In the genomic region with DNA sequence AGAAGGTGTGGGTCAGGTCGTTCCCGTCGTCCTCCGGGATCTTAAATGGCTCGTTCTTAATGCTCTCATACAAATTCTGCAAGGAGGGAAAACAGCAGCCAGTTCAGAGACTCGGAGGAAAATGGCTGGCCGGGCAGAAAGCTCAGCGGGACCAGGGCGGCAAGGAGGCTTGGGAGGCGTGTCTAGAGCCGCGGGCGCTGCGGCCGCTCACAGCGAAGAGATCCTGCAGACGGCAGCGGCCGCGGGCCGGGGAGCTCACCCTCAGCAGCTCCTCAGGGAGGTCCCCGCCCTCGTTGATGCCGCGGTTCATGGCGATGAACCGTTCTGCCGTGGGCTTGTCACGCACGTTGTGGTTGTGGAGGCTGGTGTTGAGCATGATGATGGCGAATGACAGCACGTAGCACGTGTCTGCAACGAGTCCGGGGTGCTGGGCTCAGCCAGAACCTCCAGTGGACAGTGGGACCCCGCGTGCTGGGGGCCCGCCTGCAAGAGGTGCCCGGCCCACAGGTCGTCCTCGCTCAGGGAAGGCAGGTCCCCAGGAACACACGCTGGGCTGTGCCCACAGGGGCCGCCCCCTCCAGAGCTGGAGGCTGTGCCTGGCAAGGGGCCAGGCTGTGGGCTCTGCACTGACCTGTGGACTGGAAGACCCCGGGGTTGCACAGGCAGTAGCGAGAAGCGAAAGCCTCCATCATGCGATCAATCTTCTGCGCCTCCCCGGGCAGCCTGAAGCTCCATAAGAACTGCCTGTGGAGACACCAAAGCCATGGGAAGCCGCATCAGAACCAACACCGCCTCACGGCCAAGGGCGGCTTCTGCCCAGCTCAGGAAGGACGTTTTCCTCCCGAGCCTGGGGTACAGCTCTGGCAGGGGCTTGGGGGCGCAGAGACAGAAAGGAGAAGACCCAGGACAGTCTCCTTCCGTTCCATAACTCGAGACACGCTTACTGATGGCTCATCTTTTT, we compare ENCODE assay signal across 17 cellular contexts.
DNase-seq lines count a peak whose midpoint lies in the region; ATAC-seq and TF ChIP-seq lines count a peak whose summit lies in the region.
"Had no signal": no experiment of that assay in that cellular context is flagged by ENCODE, and none has a peak within 500 bp of the region (broad histone marks: within the 10 kb centered on the region; RNA-seq: fewer than 3 reads in every experiment).

No MANE protein-coding gene starts in this region.

- WGBS in esophagus squamous epithelium, 2 donors, result 94 to 100% methylated on average over 13 to 26 of the region's 59 CpGs

- H3K9me3 ChIP-seq in HEK293 (ENCODE audit: control insufficient read depth, insufficient read depth, low read depth, low read length) (no peaks in the 10 kb centered on the region), esophagus squamous epithelium (no peaks in the 10 kb centered on the region)
- H3K9me3 ChIP-seq: prostate gland, thyroid gland had no signal

- intact Hi-C loops in activated naive CD4-positive, alpha-beta T cell treated with anti-CD3 and anti-CD28 coated beads for 36 hours (cut with micrococcal nuclease), result no loop called here
- intact Hi-C loops in esophagus squamous epithelium (cut with DNase I), result no loop called here

- H3K4me1 ChIP-seq in HEK293 (ENCODE audit: control insufficient read depth, insufficient read depth, low read length) (no peaks in the 10 kb centered on the region), esophagus squamous epithelium (peaks cover 0 to 26% (median 14%) of the 10 kb centered on the region in 3 donors)
- H3K4me1 ChIP-seq: prostate gland had no signal

- POLR2A ChIA-PET in HEK293 (lab: Yijun Ruan, JAX), result no interaction called here

- ATAC-seq in activated naive CD4-positive, alpha-beta T cell treated with anti-CD3 and anti-CD28 coated beads, Interleukin-2, amount 50 U/mL, for 72 hours, result no peak
- no peak for ATAC-seq in HG02759 (IDR thresholded peaks at IDR 0.05; ENCODE audit: unreplicated experiment)

- H3K27ac ChIP-seq in HEK293 (ENCODE audit: extremely low read depth, low read depth, low read length) (no peak overlapping the region), esophagus squamous epithelium (no peak overlapping the region)
- H3K27ac ChIP-seq: prostate gland, thyroid gland had no signal

- H3K27me3 ChIP-seq in esophagus squamous epithelium, result no peaks in the 10 kb centered on the region
- H3K27me3 ChIP-seq: thyroid gland had no signal

- no peaks in the 10 kb centered on the region for H3K9me3 Mint-ChIP-seq in activated naive CD4-positive, alpha-beta T cell treated with anti-CD3 and anti-CD28 coated beads for 36 hours
- no peaks in the 10 kb centered on the region for H3K9me3 Mint-ChIP-seq in activated naive CD4-positive, alpha-beta T cell treated with anti-CD3 and anti-CD28 coated beads, Interleukin-2, amount 50 U/mL, for 72 hours
- H3K9me3 Mint-ChIP-seq in chondrocyte (ENCODE audit: low read depth), result no peaks in the 10 kb centered on the region
- H3K9me3 Mint-ChIP-seq: activated CD4-positive, alpha-beta memory T cell treated with anti-CD3 and anti-CD28 coated beads, Interleukin-2, amount 10 ng/mL, durations not matched to agents 7 days and 5 days; IgD-negative memory B cell; nephron progenitor cell had no signal

- TF ChIP-seq CTCF in HEK293 (tag by site-specific recombination; IDR thresholded peaks at IDR 0.05), result no peak
- TF ChIP-seq CTCF in chondrocyte (IDR thresholded peaks at IDR 0.05), result no peak
- no peak for TF ChIP-seq CTCF in esophagus squamous epithelium (IDR thresholded peaks at IDR 0.05)

- no peak overlapping the region for H3K27ac Mint-ChIP-seq in activated naive CD4-positive, alpha-beta T cell treated with anti-CD3 and anti-CD28 coated beads for 36 hours
- H3K27ac Mint-ChIP-seq in activated naive CD4-positive, alpha-beta T cell treated with anti-CD3 and anti-CD28 coated beads, Interleukin-2, amount 50 U/mL, for 72 hours, result no peak overlapping the region
- no peak overlapping the region for H3K27ac Mint-ChIP-seq in chondrocyte (ENCODE audit: unreplicated experiment)
- H3K27ac Mint-ChIP-seq: activated CD4-positive, alpha-beta memory T cell treated with anti-CD3 and anti-CD28 coated beads, Interleukin-2, amount 10 ng/mL, durations not matched to agents 7 days and 5 days had no signal

- no peaks in the 10 kb centered on the region for H3K4me1 Mint-ChIP-seq in activated naive CD4-positive, alpha-beta T cell treated with anti-CD3 and anti-CD28 coated beads for 36 hours (ENCODE audit: low read depth)
- peaks cover 16% of the 10 kb centered on the region for H3K4me1 Mint-ChIP-seq in chondrocyte (ENCODE audit: low read depth)
- H3K4me1 Mint-ChIP-seq: activated CD4-positive, alpha-beta memory T cell treated with anti-CD3 and anti-CD28 coated beads, Interleukin-2, amount 10 ng/mL, durations not matched to agents 7 days and 5 days; CD4-positive, alpha-beta memory T cell; IgD-negative memory B cell had no signal

- peak overlapping the region; percentile 29 for H3K4me3 Mint-ChIP-seq in activated naive CD4-positive, alpha-beta T cell treated with anti-CD3 and anti-CD28 coated beads for 36 hours
- no peak overlapping the region for H3K4me3 Mint-ChIP-seq in chondrocyte (ENCODE audit: unreplicated experiment)

- H3K36me3 ChIP-seq in HEK293 (ENCODE audit: control insufficient read depth in 2 of 2, insufficient read depth in 1 of 2, low read length in 2 of 2) (peaks cover 0 to 16% of the 10 kb centered on the region in 2 experiments; a peak in 2 of 3 replicates), esophagus squamous epithelium (peaks cover 0 to 76% (median 8%) of the 10 kb centered on the region in 3 donors)

- H3K4me3 ChIP-seq in HEK293 (ENCODE audit: low read depth, low read length), result no peak overlapping the region
- peak overlapping the region in 1 of 4 donors; percentile 1 for H3K4me3 ChIP-seq in esophagus squamous epithelium
- H3K4me3 ChIP-seq: prostate gland, thyroid gland had no signal

- CTCF ChIA-PET in activated naive CD4-positive, alpha-beta T cell treated with anti-CD3 and anti-CD28 coated beads for 36 hours (lab: Charles Lee), result no interaction called here
- CTCF ChIA-PET in HEK293 (lab: Yijun Ruan, JAX), result interaction anchor here (2.3 kb wide), 1 partner anchor 10 kb away, joined by 7 read pairs; no protein-coding TSS in a partner anchor

- H3K36me3 Mint-ChIP-seq in activated naive CD4-positive, alpha-beta T cell treated with anti-CD3 and anti-CD28 coated beads for 36 hours (ENCODE audit: low read depth), result no peaks in the 10 kb centered on the region
- no peaks in the 10 kb centered on the region for H3K36me3 Mint-ChIP-seq in activated naive CD4-positive, alpha-beta T cell treated with anti-CD3 and anti-CD28 coated beads, Interleukin-2, amount 50 U/mL, for 72 hours
- H3K36me3 Mint-ChIP-seq in chondrocyte (ENCODE audit: low read depth), result peaks cover 23% of the 10 kb centered on the region

- no peak for TF ChIP-seq POLR2A in esophagus squamous epithelium (IDR thresholded peaks at IDR 0.05)

- no peaks in the 10 kb centered on the region for H3K27me3 Mint-ChIP-seq in activated naive CD4-positive, alpha-beta T cell treated with anti-CD3 and anti-CD28 coated beads for 36 hours (ENCODE audit: low read depth)
- no peaks in the 10 kb centered on the region for H3K27me3 Mint-ChIP-seq in chondrocyte (ENCODE audit: low read depth)
- H3K27me3 Mint-ChIP-seq: activated CD4-positive, alpha-beta memory T cell treated with anti-CD3 and anti-CD28 coated beads, Interleukin-2, amount 10 ng/mL, durations not matched to agents 7 days and 5 days; CD4-positive, alpha-beta memory T cell; IgD-negative memory B cell had no signal

- no peak for DNase-seq in activated naive CD4-positive, alpha-beta T cell treated with anti-CD3 and anti-CD28 coated beads for 36 hours
- DNase-seq in activated naive CD4-positive, alpha-beta T cell treated with anti-CD3 and anti-CD28 coated beads, Interleukin-2, amount 50 U/mL, for 72 hours (ENCODE audit: low spot score in 2 of 2), result no peak
- peak; percentile 88 for DNase-seq in chondrocyte (ENCODE audit: low spot score)
- DNase-seq in retina, result peak; percentile 61
- DNase-seq in NCI-H1092 treated with DMSO at 0.1 percent for 48 hours (lab: John Stamatoyannopoulos, UW), result no peak
- no peak for DNase-seq in esophagus squamous epithelium (lab: John Stamatoyannopoulos, UW)
- DNase-seq: activated CD4-positive, alpha-beta memory T cell treated with anti-CD3 and anti-CD28 coated beads, Interleukin-2, amount 10 ng/mL, durations not matched to agents 7 days and 5 days; mesenchymal stem cell; MM.1S; NCI-H2029 treated with DMSO at 0.1 percent for 48 hours; thyroid gland had no signal

TF ChIP-seq in HEK293, 187 proteins besides CTCF, POLR2A, EP300 and RAD21:
- TF ChIP-seq ZNF600 (tag by site-specific recombination; IDR thresholded peaks at IDR 0.05) (peak; percentile 14; the same call in 1 of the 2 replicates), MEIS1 (CRISPR knock-in tag; IDR thresholded peaks at IDR 0.05; ENCODE audit: borderline replicate concordance) (no peak)

Comparison
In these comparisons a context has a peak if more than half of its experiments do, and no peak if none do; other contexts are left out.
1. DNase-seq: peak in chondrocyte (single experiment) and retina (single experiment); none in activated naive CD4-positive, alpha-beta T cell treated with anti-CD3 and anti-CD28 coated beads for 36 hours (single experiment), activated naive CD4-positive, alpha-beta T cell treated with anti-CD3 and anti-CD28 coated beads, Interleukin-2, amount 50 U/mL, for 72 hours (0 of 2), NCI-H1092 treated with DMSO at 0.1 percent for 48 hours (single experiment) and esophagus squamous epithelium (single experiment).